Comparison of ENCODE assay signal across 35 cellular contexts in the genomic region with DNA sequence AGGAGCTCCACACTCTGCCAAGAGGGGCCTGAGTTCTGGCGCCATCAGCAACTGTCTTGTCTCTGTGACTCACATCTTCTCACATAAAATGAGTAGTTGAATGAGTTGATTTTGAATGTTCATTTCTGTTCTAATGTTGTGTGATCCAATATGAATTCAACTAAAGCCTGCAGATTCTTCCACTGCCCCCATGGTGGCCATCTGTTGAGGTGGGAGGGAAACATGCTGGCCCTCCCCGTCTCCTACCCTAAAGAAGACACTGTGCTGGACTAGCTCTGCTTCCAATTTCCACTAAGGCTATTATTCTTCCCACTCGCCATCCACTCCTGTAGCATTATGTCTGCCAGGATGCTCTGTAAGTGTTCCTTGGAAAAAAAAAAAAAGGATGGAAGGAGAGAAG.
"Had no signal": no experiment of that assay in that cellular context is flagged by ENCODE, and none has a peak within 500 bp of the region (broad histone marks: within the 10 kb centered on the region; RNA-seq: fewer than 3 reads in every experiment).

No MANE protein-coding gene starts in this region.

- H3K27ac Mint-ChIP-seq: activated B cell treated with CpG ODN at 0.5 μM for 24 hours; activated CD4-positive, alpha-beta memory T cell treated with anti-CD3 and anti-CD28 coated beads for 36 hours; activated CD4-positive, alpha-beta T cell treated with anti-CD3 and anti-CD28 coated beads, Interleukin-2, amount 10 ng/mL, durations not matched to agents 24 days and 14 days; activated CD8-positive, alpha-beta memory T cell treated with anti-CD3 and anti-CD28 coated beads, Interleukin-2, amount 10 ng/mL, durations not matched to agents 7 days and 5 days; activated CD8-positive, alpha-beta T cell treated with anti-CD3 and anti-CD28 coated beads for 36 hours; activated naive CD4-positive, alpha-beta T cell treated with anti-CD3 and anti-CD28 coated beads for 36 hours; activated naive CD4-positive, alpha-beta T cell treated with anti-CD3 and anti-CD28 coated beads, Interleukin-2, amount 50 U/mL, for 72 hours; activated naive CD8-positive, alpha-beta T cell treated with anti-CD3 and anti-CD28 coated beads for 36 hours; activated T-cell treated with anti-CD3 and anti-CD28 coated beads, Interleukin-2, amount 50 U/mL, for 72 hours; activated T-helper 1 cell treated with anti-CD3 and anti-CD28 coated beads, Interleukin-12 subunit alpha, Interleukin-12 subunit beta, Interleukin-2, Interleukin-4 antibody, amounts not matched to agents 30 ng/mL and 10 ng/mL and 1 ng/mL, durations not matched to agents 14 hours and 24 hours and 36 hours; activated T-helper 17 cell treated with anti-CD3 and anti-CD28 coated beads, Interleukin-2, amount 50 U/mL, for 72 hours; brain; T-helper 1 cell treated with Interleukin-12 subunit alpha and Interleukin-12 subunit beta and Interleukin-4 antibody, amounts not matched to agents 30 μg/mL and 1 μg/mL, for 36 hours; T-helper 2 cell treated with Interferon-gamma antibody and Interleukin-4, amounts not matched to agents 5 μg/mL and 100 μg/mL, for 36 hours had no signal

- H3K4me1 Mint-ChIP-seq: activated B cell treated with CpG ODN at 0.5 μM for 24 hours; activated CD4-positive, alpha-beta T cell treated with anti-CD3 and anti-CD28 coated beads, Interleukin-2, amount 10 ng/mL, durations not matched to agents 24 days and 14 days; activated CD8-positive, alpha-beta memory T cell treated with anti-CD3 and anti-CD28 coated beads, Interleukin-2, amount 10 ng/mL, durations not matched to agents 7 days and 5 days; activated naive CD8-positive, alpha-beta T cell treated with anti-CD3 and anti-CD28 coated beads for 36 hours; activated T-helper 17 cell treated with anti-CD3 and anti-CD28 coated beads, Interleukin-2, amount 50 U/mL, for 72 hours; brain; central memory CD8-positive, alpha-beta T cell had no signal

- H3K27me3 Mint-ChIP-seq: activated CD4-positive, alpha-beta memory T cell treated with anti-CD3 and anti-CD28 coated beads for 36 hours; activated CD4-positive, alpha-beta T cell treated with anti-CD3 and anti-CD28 coated beads, Interleukin-2, amount 10 ng/mL, durations not matched to agents 24 days and 14 days; activated CD8-positive, alpha-beta memory T cell treated with anti-CD3 and anti-CD28 coated beads, Interleukin-2, amount 10 ng/mL, durations not matched to agents 7 days and 5 days; central memory CD8-positive, alpha-beta T cell had no signal

- H3K9me3 Mint-ChIP-seq: activated naive CD4-positive, alpha-beta T cell treated with anti-CD3 and anti-CD28 coated beads for 36 hours; activated T-helper 17 cell treated with anti-CD3 and anti-CD28 coated beads, Interleukin-2, amount 50 U/mL, for 72 hours had no signal

- H3K36me3 Mint-ChIP-seq: activated CD4-positive, alpha-beta memory T cell treated with anti-CD3 and anti-CD28 coated beads for 36 hours; activated CD8-positive, alpha-beta memory T cell treated with anti-CD3 and anti-CD28 coated beads, Interleukin-2, amount 10 ng/mL, durations not matched to agents 7 days and 5 days; activated naive CD4-positive, alpha-beta T cell treated with anti-CD3 and anti-CD28 coated beads, Interleukin-2, amount 50 U/mL, for 72 hours; activated naive CD8-positive, alpha-beta T cell treated with anti-CD3 and anti-CD28 coated beads for 36 hours; brain had no signal

- H3K4me3 Mint-ChIP-seq: activated B cell treated with CpG ODN at 0.5 μM for 24 hours; activated CD4-positive, alpha-beta memory T cell treated with anti-CD3 and anti-CD28 coated beads for 36 hours; activated CD4-positive, alpha-beta T cell treated with anti-CD3 and anti-CD28 coated beads, Interleukin-2, amount 10 ng/mL, durations not matched to agents 24 days and 14 days; activated CD8-positive, alpha-beta memory T cell treated with anti-CD3 and anti-CD28 coated beads, Interleukin-2, amount 10 ng/mL, durations not matched to agents 7 days and 5 days; activated CD8-positive, alpha-beta T cell treated with anti-CD3 and anti-CD28 coated beads for 36 hours; activated naive CD4-positive, alpha-beta T cell treated with anti-CD3 and anti-CD28 coated beads for 36 hours; activated naive CD8-positive, alpha-beta T cell treated with anti-CD3 and anti-CD28 coated beads for 36 hours; activated T-cell treated with anti-CD3 and anti-CD28 coated beads, Interleukin-2, amount 50 U/mL, for 4 hours; activated T-cell treated with anti-CD3 and anti-CD28 coated beads, Interleukin-2, amount 50 U/mL, for 72 hours; activated T-helper 1 cell treated with anti-CD3 and anti-CD28 coated beads, Interleukin-12 subunit alpha, Interleukin-12 subunit beta, Interleukin-2, Interleukin-4 antibody, amounts not matched to agents 30 ng/mL and 10 ng/mL and 1 ng/mL, durations not matched to agents 14 hours and 24 hours and 36 hours; activated T-helper 17 cell treated with anti-CD3 and anti-CD28 coated beads, Interleukin-2, amount 50 U/mL, for 72 hours; brain; central memory CD8-positive, alpha-beta T cell; T-helper 1 cell treated with Interleukin-12 subunit alpha and Interleukin-12 subunit beta and Interleukin-4 antibody, amounts not matched to agents 30 μg/mL and 1 μg/mL, for 36 hours; T-helper 2 cell treated with Interferon-gamma antibody and Interleukin-4, amounts not matched to agents 5 μg/mL and 100 μg/mL, for 36 hours had no signal

- DNase-seq: activated B cell treated with CpG ODN at 0.5 μM for 24 hours; activated CD4-positive, alpha-beta memory T cell treated with anti-CD3 and anti-CD28 coated beads for 36 hours; activated CD4-positive, alpha-beta T cell treated with anti-CD3 and anti-CD28 coated beads for 4 hours; activated CD4-positive, alpha-beta T cell treated with anti-CD3 and anti-CD28 coated beads, Interleukin-2, amount 10 ng/mL, durations not matched to agents 24 days and 14 days; activated CD4-positive, alpha-beta T cell treated with anti-CD3 and anti-CD28 coated beads, Interleukin-2, amount 50 U/mL, for 1 hour; activated CD4-positive, alpha-beta T cell treated with anti-CD3 and anti-CD28 coated beads, Interleukin-2, amount 50 U/mL, for 4 hours; activated CD4-positive, CD25-positive, alpha-beta regulatory T cell treated with anti-CD3 and anti-CD28 coated beads, Interleukin-2, amount 50 U/mL, for 72 hours; activated CD8-positive, alpha-beta memory T cell treated with anti-CD3 and anti-CD28 coated beads for 24 hours; activated CD8-positive, alpha-beta memory T cell treated with anti-CD3 and anti-CD28 coated beads, Interleukin-2, amount 10 ng/mL, durations not matched to agents 7 days and 5 days; activated CD8-positive, alpha-beta memory T cell treated with anti-CD3 and anti-CD28 coated beads, Interleukin-2, amount 50 U/mL, for 48 hours; activated CD8-positive, alpha-beta T cell treated with anti-CD3 and anti-CD28 coated beads for 36 hours; activated effector memory CD4-positive, alpha-beta T cell treated with anti-CD3 and anti-CD28 coated beads, Interleukin-2, amount 50 U/mL, for 16 hours; activated gamma-delta T cell treated with Interleukin-2 at 50 U/mL for 16 hours; activated naive CD4-positive, alpha-beta T cell; activated naive CD4-positive, alpha-beta T cell treated with anti-CD3 and anti-CD28 coated beads for 36 hours; activated naive CD4-positive, alpha-beta T cell treated with anti-CD3 and anti-CD28 coated beads, Interleukin-2, amount 50 U/mL, for 16 hours; activated naive CD8-positive, alpha-beta T cell treated with anti-CD3 and anti-CD28 coated beads for 36 hours; activated T-cell treated with anti-CD3 and anti-CD28 coated beads, Interleukin-2, amount 50 U/mL, for 1 hour; activated T-cell treated with anti-CD3 and anti-CD28 coated beads, Interleukin-2, amount 50 U/mL, for 4 hours; activated T-cell treated with anti-CD3 and anti-CD28 coated beads, Interleukin-2, amount 50 U/mL, for 72 hours; adrenal gland; amniotic stem cell; caudate nucleus; cerebellar nuclear complex; SW 1271; T-helper 1 cell; T-helper 2 cell; T-helper 9 cell had no signal

- ATAC-seq: activated CD8-positive, alpha-beta memory T cell treated with anti-CD3 and anti-CD28 coated beads, Interleukin-2, amount 10 ng/mL, durations not matched to agents 7 days and 5 days; activated CD8-positive, alpha-beta T cell treated with anti-CD3 and anti-CD28 coated beads for 36 hours; activated naive CD4-positive, alpha-beta T cell treated with anti-CD3 and anti-CD28 coated beads, Interleukin-2, amount 50 U/mL, for 72 hours; activated T-cell treated with anti-CD3 and anti-CD28 coated beads, Interleukin-2, amount 50 U/mL, for 4 hours; activated T-cell treated with anti-CD3 and anti-CD28 coated beads, Interleukin-2, amount 50 U/mL, for 72 hours; activated T-helper 17 cell treated with anti-CD3 and anti-CD28 coated beads, Interleukin-2, amount 50 U/mL, for 72 hours had no signal
